ENCODE assay signal across 9 cellular contexts in genomic region chr1:85494957-85495266, GRCh38. TPM values are rescaled to one million over a fixed set of nuclear protein-coding genes. Genes with fewer than 3 reads are reported as not detected.
DNase-seq lines count a peak whose midpoint lies in the region; ATAC-seq, FAIRE-seq and TF ChIP-seq lines count a peak whose summit lies in the region.
"Had no signal": no experiment of that assay in that cellular context is flagged by ENCODE, and none has a peak within 500 bp of the region (broad histone marks: within the 10 kb centered on the region; RNA-seq: fewer than 3 reads in every experiment).

No MANE protein-coding gene starts in this region.

- peak in 1 of 2 experiments; percentile 30 for DNase-seq in A549 (ENCODE audit: low read depth in 1 of 2, low spot score in 1 of 2)
- DNase-seq in HCEC 1CT: peak; percentile 66
- DNase-seq in ascending aorta (ENCODE audit: low spot score in 2 of 2): no peak
- DNase-seq in keratinocyte (ENCODE audit: low read depth, low spot score): no peak
- DNase-seq in effector CD8-positive, alpha-beta T cell (lab: John Stamatoyannopoulos, UW): no peak
- no peak for DNase-seq in activated CD8-positive, alpha-beta T cell treated with anti-CD3 and anti-CD28 coated beads for 36 hours
- DNase-seq: activated naive CD4-positive, alpha-beta T cell treated with anti-CD3 and anti-CD28 coated beads, Interleukin-2, amount 50 U/mL, for 16 hours had no signal

- no peak overlapping the region for H3K9ac ChIP-seq in keratinocyte (ENCODE audit: control insufficient read depth, extremely low read depth, insufficient read depth, low read length)

- no peaks in the 10 kb centered on the region for H3K79me2 ChIP-seq in keratinocyte (ENCODE audit: control insufficient read depth, insufficient read depth, low read length)

- peaks cover 3% of the 10 kb centered on the region for H3K27me3 Mint-ChIP-seq in activated CD8-positive, alpha-beta T cell treated with anti-CD3 and anti-CD28 coated beads for 36 hours

- H3K27ac ChIP-seq in A549 (peak overlapping the region; percentile 19 to 20; a peak in 3 of 6 replicates), ascending aorta (no peak overlapping the region), keratinocyte (ENCODE audit: control insufficient read depth, insufficient read depth, low read length) (peak overlapping the region; percentile 30)

- no peak overlapping the region for H3K4me3 ChIP-seq in A549
- H3K4me3 ChIP-seq in ascending aorta: no peak overlapping the region
- peak overlapping the region in 2 of 3 experiments; percentile 8 to 17 for H3K4me3 ChIP-seq in keratinocyte (ENCODE audit: control insufficient read depth in 2 of 3, extremely low read depth in 1 of 3, insufficient read depth in 2 of 3, low read depth in 1 of 3, low read length in 3 of 3)

- CTCF ChIA-PET in A549 (lab: Yijun Ruan, JAX): no interaction called here
- CTCF ChIA-PET in activated CD8-positive, alpha-beta T cell treated with anti-CD3 and anti-CD28 coated beads for 36 hours (lab: Charles Lee): no interaction called here

- H4K20me1 ChIP-seq in keratinocyte (ENCODE audit: control insufficient read depth, extremely low read depth, insufficient read depth, low read length): no peaks in the 10 kb centered on the region

- TF ChIP-seq RAD21 in A549 (conservative IDR thresholded peaks at IDR 0.05 in 1 of 2, IDR thresholded peaks at IDR 0.05 in 1 of 2): peak; percentile 37 to 40

- ATAC-seq in A549 (peak; percentile 34 to 79; a peak in 4 of 6 replicates), HG02588 (IDR thresholded peaks at IDR 0.05; ENCODE audit: unreplicated experiment) (no peak), GM21737 (IDR thresholded peaks at IDR 0.05; ENCODE audit: unreplicated experiment) (no peak)
- no peak for ATAC-seq in activated CD8-positive, alpha-beta T cell treated with anti-CD3 and anti-CD28 coated beads for 36 hours

- no peaks in the 10 kb centered on the region for H3K27me3 ChIP-seq in ascending aorta
- no peaks in the 10 kb centered on the region for H3K27me3 ChIP-seq in keratinocyte (ENCODE audit: control insufficient read depth, extremely low read depth, insufficient read depth, low read length)

- peak; percentile 30; the same call in 1 of the 3 replicates for TF ChIP-seq CTCF in A549 (IDR thresholded peaks at IDR 0.05)
- peak in 2 of 3 experiments; percentile 7 to 47 for TF ChIP-seq CTCF in ascending aorta (IDR thresholded peaks at IDR 0.05)
- peak; percentile 61 to 85 (median 76) for TF ChIP-seq CTCF in keratinocyte (optimal IDR thresholded peaks at IDR 0.05 in 1 of 3, IDR thresholded peaks at IDR 0.05 in 1 of 3, conservative IDR thresholded peaks at IDR 0.05 in 1 of 3; ENCODE audit: extremely low read depth in 1 of 3, insufficient read depth in 2 of 3, low read length in 3 of 3)
- TF ChIP-seq CTCF in activated CD8-positive, alpha-beta T cell treated with anti-CD3 and anti-CD28 coated beads for 36 hours (IDR thresholded peaks at IDR 0.05): no peak

- no peak for TF ChIP-seq EP300 in A549 (IDR thresholded peaks at IDR 0.05)

- WGBS in A549 (ENCODE audit: missing lambda C conversion rate): 54% methylated on average over 2 of the region's 2 CpGs

- no peak for TF ChIP-seq POLR2A in A549 (IDR thresholded peaks at IDR 0.05; ENCODE audit: low read length)

- FAIRE-seq in A549 (lab: Jason Lieb, UNC) (no peak), keratinocyte (lab: Jason Lieb, UNC) (peak; percentile 88)

- H3K27ac Mint-ChIP-seq in activated CD8-positive, alpha-beta T cell treated with anti-CD3 and anti-CD28 coated beads for 36 hours: no peak overlapping the region

- H3K36me3 Mint-ChIP-seq in activated CD8-positive, alpha-beta T cell treated with anti-CD3 and anti-CD28 coated beads for 36 hours (ENCODE audit: low read depth): no peaks in the 10 kb centered on the region

- H3K4me1 ChIP-seq in A549 (peaks cover 21% of the 10 kb centered on the region), ascending aorta (no peaks in the 10 kb centered on the region), keratinocyte (ENCODE audit: control insufficient read depth, extremely low read depth, insufficient read depth, low read length) (peaks cover 28% of the 10 kb centered on the region)

- POLR2A ChIA-PET in A549 (lab: Yijun Ruan, JAX): no interaction called here
- POLR2A ChIA-PET in activated CD8-positive, alpha-beta T cell treated with anti-CD3 and anti-CD28 coated beads for 36 hours (lab: Charles Lee): no interaction called here

- no peaks in the 10 kb centered on the region for H3K9me3 Mint-ChIP-seq in activated CD8-positive, alpha-beta T cell treated with anti-CD3 and anti-CD28 coated beads for 36 hours

- intact Hi-C loops in ascending aorta (cut with DNase I): no loop called here
- intact Hi-C loops in activated CD8-positive, alpha-beta T cell treated with anti-CD3 and anti-CD28 coated beads for 36 hours (cut with micrococcal nuclease): no loop called here

- H3K36me3 ChIP-seq in ascending aorta: no peaks in the 10 kb centered on the region
- no peaks in the 10 kb centered on the region for H3K36me3 ChIP-seq in keratinocyte (ENCODE audit: control insufficient read depth in 2 of 2, extremely low read depth in 1 of 2, insufficient read depth in 2 of 2, low read length in 2 of 2)

- no peak overlapping the region for H3K4me3 Mint-ChIP-seq in activated CD8-positive, alpha-beta T cell treated with anti-CD3 and anti-CD28 coated beads for 36 hours

- H3K9me3 ChIP-seq in A549: no peaks in the 10 kb centered on the region
- no peaks in the 10 kb centered on the region for H3K9me3 ChIP-seq in ascending aorta
- no peaks in the 10 kb centered on the region for H3K9me3 ChIP-seq in keratinocyte (ENCODE audit: control insufficient read depth, low read depth, low read length)

- H3K4me2 ChIP-seq in A549: peak overlapping the region; percentile 64
- peak overlapping the region; percentile 26 for H3K4me2 ChIP-seq in keratinocyte (ENCODE audit: control insufficient read depth, extremely low read depth, insufficient read depth, low read depth, low read length)

- H3K4me1 Mint-ChIP-seq in activated CD8-positive, alpha-beta T cell treated with anti-CD3 and anti-CD28 coated beads for 36 hours (ENCODE audit: low read depth): no peaks in the 10 kb centered on the region

- dilution Hi-C loops in keratinocyte (cut with MboI; ENCODE audit: extremely low pct_ligation_motif_present, low sequenced_read_pairs): no loop called here

- peak overlapping the region; percentile 14 for H2AFZ ChIP-seq in keratinocyte (ENCODE audit: control insufficient read depth, low read length)

- H3K9me1 ChIP-seq in keratinocyte (ENCODE audit: control insufficient read depth, extremely low read depth, insufficient read depth, low read length): no peaks in the 10 kb centered on the region

TF ChIP-seq in A549, 52 proteins besides CTCF, POLR2A, EP300 and RAD21:
- TF ChIP-seq USF2 (IDR thresholded peaks at IDR 0.05) (no peak), SMC3 (IDR thresholded peaks at IDR 0.05) (peak; percentile 34; the same call in 1 of the 3 replicates)

RNA-seq across cellular contexts. Expression of gene DDAH1, which starts 30.0 kb away (rescaled TPM):
- polyA plus RNA-seq in A549 (2011; rRNA removed) (12.6 and 12.9 TPM in 2 replicates), A549 (2017; fragmentation: RNase III; extraction: RNeasy Plus Mini Kit Qiagen cat#74134 plus additional on column Dnase treatment) (5.7 to 6.6 TPM (median 6.1 TPM) in 3 replicates), keratinocyte (2.3 to 7.5 TPM (median 5.8 TPM) in 3 replicates)
- polyA plus RNA-seq in A549 (2012; cell fraction: cytosol; rRNA removed): 2.9 and 3.5 TPM in 2 replicates
- polyA plus RNA-seq in A549 (2012; cell fraction: nucleus; rRNA removed): 1.3 and 1.8 TPM in 2 replicates
- polyA minus RNA-seq in A549 (2011; rRNA and poly(A)+ RNA removed): 5.9 and 6.8 TPM in 2 replicates
- total RNA-seq in ascending aorta: 8.5 TPM
- polyA plus RNA-seq in keratinocyte (2011; ENCODE audit: low read depth): 0.96 TPM
- 3.8 and 7.6 TPM in 2 replicates for polyA plus RNA-seq in keratinocyte (2011; cell fraction: cytosol; rRNA removed)
- 2.5 and 2.9 TPM in 2 replicates for polyA plus RNA-seq in keratinocyte (2011; cell fraction: nucleus; rRNA removed)
- polyA plus RNA-seq in keratinocyte (2012; ENCODE audit: low replicate concordance): 0.87 and 5.3 TPM in 2 replicates
- 2.2 to 10.8 TPM (median 5.4 TPM) in 3 replicates for polyA minus RNA-seq in keratinocyte
- 3.8 TPM for polyA minus RNA-seq in keratinocyte (2011; cell fraction: cytosol; rRNA and poly(A)+ RNA removed)
- 1.3 and 3.1 TPM in 2 replicates for polyA minus RNA-seq in keratinocyte (2011; cell fraction: nucleus; rRNA and poly(A)+ RNA removed)
- total RNA-seq in activated CD8-positive, alpha-beta T cell treated with anti-CD3 and anti-CD28 coated beads for 36 hours: under 1 TPM; 0.07 to 0.09 TPM

Comparison
In these comparisons a context has a peak if more than half of its experiments do, and no peak if none do; other contexts are left out.
1. ATAC-seq: peak in A549 (2 of 2); none in HG02588 (single experiment), GM21737 (single experiment) and activated CD8-positive, alpha-beta T cell treated with anti-CD3 and anti-CD28 coated beads for 36 hours (single experiment).
2. H3K27ac ChIP-seq: peak in A549 (2 of 2) and keratinocyte (single experiment); none in ascending aorta (0 of 2).
3. H3K4me3 ChIP-seq: peak in keratinocyte (2 of 3); none in A549 (single experiment) and ascending aorta (0 of 2).